ENCODE assay signal across 7 cellular contexts in genomic region chr15:97904196-97904572, GRCh38. TPM values are rescaled to one million over a fixed set of nuclear protein-coding genes. Genes with fewer than 3 reads are reported as not detected.
DNase-seq lines count a peak whose midpoint lies in the region; ATAC-seq and TF ChIP-seq lines count a peak whose summit lies in the region.

No MANE protein-coding gene starts in this region.

- H3K9me3 Mint-ChIP-seq in mesothelial cell of epicardium = no peaks in the 10 kb centered on the region

- DNase-seq in GM04504 (ENCODE audit: low read depth) (peak; percentile 45), KBM-7 (peak; percentile 64), SK-MEL-5 (ENCODE audit: low read depth, low spot score) (peak; percentile 73), epithelial cell of proximal tubule (ENCODE audit: low read depth) (no peak), mesothelial cell of epicardium (ENCODE audit: low spot score in 2 of 2, unreplicated experiment in 2 of 2) (peak; percentile 61 to 83), ureter (ENCODE audit: low spot score) (peak; percentile 58)

- no peaks in the 10 kb centered on the region for H3K4me1 Mint-ChIP-seq in mesothelial cell of epicardium

- no peak for ATAC-seq in GM18498 (IDR thresholded peaks at IDR 0.05; ENCODE audit: unreplicated experiment)

- in situ Hi-C loops in KBM-7 (cut with MboI; ENCODE audit: low pct_unique_long_range_greater_than_20kb, low sequenced_read_pairs) (loop anchor here (25.0 kb wide), 1 partner anchor 283 kb away; no protein-coding TSS in a partner anchor), SK-MEL-5 (cut with HindIII; ENCODE audit: low pct_unique_long_range_greater_than_20kb, low sequenced_read_pairs) (no loop called here)

- no peak overlapping the region for H3K27ac Mint-ChIP-seq in mesothelial cell of epicardium

- peaks cover 51% of the 10 kb centered on the region for H3K27me3 Mint-ChIP-seq in mesothelial cell of epicardium (ENCODE audit: low read depth)

- no peak overlapping the region for H3K4me3 Mint-ChIP-seq in mesothelial cell of epicardium

- TF ChIP-seq CTCF in epithelial cell of proximal tubule (conservative IDR thresholded peaks at IDR 0.05; ENCODE audit: low read depth, low read length) (peak; percentile 85), mesothelial cell of epicardium (IDR thresholded peaks at IDR 0.05; ENCODE audit: unreplicated experiment) (peak; percentile 38)

- H3K4me3 ChIP-seq in epithelial cell of proximal tubule (ENCODE audit: low read depth, low read length) = no peak overlapping the region

- H3K36me3 Mint-ChIP-seq in mesothelial cell of epicardium = no peaks in the 10 kb centered on the region

RNA-seq across cellular contexts. Expression of gene ARRDC4, which starts 56.3 kb away (rescaled TPM):
- total RNA-seq in SK-MEL-5 (2014; rRNA removed; shearing (Covaris generic)) = 0.88 and 1.4 TPM in 2 replicates
- polyA plus RNA-seq in SK-MEL-5 (2015; cell fraction: cytosol; rRNA removed) = 7.3 and 8.5 TPM in 2 replicates
- 12.2 and 13.2 TPM in 2 replicates for polyA plus RNA-seq in SK-MEL-5 (2015; cell fraction: nucleus; rRNA removed)
- total RNA-seq in epithelial cell of proximal tubule = 2.0 and 18.3 TPM in 2 replicates
- 16.2 to 17.4 TPM (median 16.4 TPM) in 3 replicates for total RNA-seq in mesothelial cell of epicardium
- 13.6 TPM for total RNA-seq in ureter
